ENCODE assay signal across 28 cellular contexts in genomic region chr7:106802589-106802988, GRCh38.
"Had no signal": no experiment of that assay in that cellular context is flagged by ENCODE, and none has a peak within 500 bp of the region (broad histone marks: within the 10 kb centered on the region; RNA-seq: fewer than 3 reads in every experiment).

No MANE protein-coding gene starts in this region.

- ATAC-seq: effector memory CD8-positive, alpha-beta T cell; esophagus mucosa; foreskin keratinocyte; gastrocnemius medialis; gastroesophageal sphincter; heart left ventricle; heart right ventricle had no signal

- FAIRE-seq: colon, endometrium, endothelial cell of umbilical vein, frontal cortex had no signal

- H3K27me3 ChIP-seq: colonic mucosa, esophagus muscularis mucosa, esophagus squamous epithelium, gastrocnemius medialis, gastroesophageal sphincter, heart left ventricle had no signal

- H3K9me3 ChIP-seq: colonic mucosa, esophagus muscularis mucosa, esophagus squamous epithelium, gastroesophageal sphincter had no signal

- H3K27ac ChIP-seq: colonic mucosa, coronary artery, dorsolateral prefrontal cortex, epithelial cell of prostate, esophagus muscularis mucosa, esophagus squamous epithelium, foreskin keratinocyte, gastrocnemius medialis, gastroesophageal sphincter, heart left ventricle, heart right ventricle had no signal

- H3K4me3 ChIP-seq: colonic mucosa, coronary artery, dorsolateral prefrontal cortex, esophagus muscularis mucosa, esophagus squamous epithelium, gastrocnemius medialis, gastroesophageal sphincter, heart left ventricle, heart right ventricle had no signal

- DNase-seq: colonic mucosa; cortex of kidney; dermis blood vessel endothelial cell; dorsolateral prefrontal cortex; effector CD4-positive, alpha-beta T cell; effector CD8-positive, alpha-beta T cell; effector memory CD4-positive, alpha-beta T cell; effector memory CD8-positive, alpha-beta T cell; endodermal cell; erythroblast; esophagus squamous epithelium; foreskin fibroblast; foreskin keratinocyte; foreskin melanocyte; gastrocnemius medialis; glutamatergic neuron; head of caudate nucleus; heart left ventricle; heart right ventricle had no signal

- H3K36me3 ChIP-seq: colonic mucosa, esophagus muscularis mucosa, esophagus squamous epithelium, gastrocnemius medialis, gastroesophageal sphincter, heart left ventricle, heart right ventricle had no signal

- H3K4me1 ChIP-seq: colonic mucosa, esophagus muscularis mucosa, esophagus squamous epithelium, foreskin keratinocyte, gastrocnemius medialis, gastroesophageal sphincter, heart left ventricle, heart right ventricle had no signal
